1 cellular context compared by ENCODE assay signal in genomic region chr6:1510239-1510638, GRCh38.
TF ChIP-seq lines count a peak whose summit lies in the region.

No MANE protein-coding gene starts in this region.

TF ChIP-seq in WTC11, 78 proteins besides CTCF, POLR2A, EP300 and RAD21 (continued from another document):
- TF ChIP-seq USF1 (CRISPR knock-in tag; IDR thresholded peaks at IDR 0.05) (no peak), E2F5 (CRISPR knock-in tag; IDR thresholded peaks at IDR 0.05) (no peak)
TF ChIP-seq in WTC11: peak in this region for 0.
